Comparison of ENCODE assay signal across 1 cellular context in genomic region chr17:71941920-71942319, GRCh38.
TF ChIP-seq lines count a peak whose summit lies in the region.

No MANE protein-coding gene starts in this region.

TF ChIP-seq in SK-N-SH treated with all-trans-retinoic acid at 6 μM for 48 hours, 23 proteins besides CTCF, POLR2A, EP300 and RAD21 (continued from another document):
- TF ChIP-seq POU6F1 (CRISPR knock-in tag; IDR thresholded peaks at IDR 0.05; ENCODE audit: borderline replicate concordance, low read depth) (no peak), ZFP3 (CRISPR knock-in tag; IDR thresholded peaks at IDR 0.05) (no peak), ZNF70 (CRISPR knock-in tag; IDR thresholded peaks at IDR 0.05) (no peak), TCF4 (CRISPR knock-in tag; IDR thresholded peaks at IDR 0.05; ENCODE audit: borderline replicate concordance) (no peak), OSR1 (CRISPR knock-in tag; IDR thresholded peaks at IDR 0.05) (no peak), ZC3H10 (CRISPR knock-in tag; IDR thresholded peaks at IDR 0.05) (no peak), ZFP30 (CRISPR knock-in tag; IDR thresholded peaks at IDR 0.05) (no peak), GLIS3 (CRISPR knock-in tag; IDR thresholded peaks at IDR 0.05) (no peak), TSHZ2 (CRISPR knock-in tag; IDR thresholded peaks at IDR 0.05) (no peak), ARNTL (CRISPR knock-in tag; IDR thresholded peaks at IDR 0.05; ENCODE audit: borderline replicate concordance, low read depth) (no peak)
